ENCODE assay signal across 8 cellular contexts in the genomic region with DNA sequence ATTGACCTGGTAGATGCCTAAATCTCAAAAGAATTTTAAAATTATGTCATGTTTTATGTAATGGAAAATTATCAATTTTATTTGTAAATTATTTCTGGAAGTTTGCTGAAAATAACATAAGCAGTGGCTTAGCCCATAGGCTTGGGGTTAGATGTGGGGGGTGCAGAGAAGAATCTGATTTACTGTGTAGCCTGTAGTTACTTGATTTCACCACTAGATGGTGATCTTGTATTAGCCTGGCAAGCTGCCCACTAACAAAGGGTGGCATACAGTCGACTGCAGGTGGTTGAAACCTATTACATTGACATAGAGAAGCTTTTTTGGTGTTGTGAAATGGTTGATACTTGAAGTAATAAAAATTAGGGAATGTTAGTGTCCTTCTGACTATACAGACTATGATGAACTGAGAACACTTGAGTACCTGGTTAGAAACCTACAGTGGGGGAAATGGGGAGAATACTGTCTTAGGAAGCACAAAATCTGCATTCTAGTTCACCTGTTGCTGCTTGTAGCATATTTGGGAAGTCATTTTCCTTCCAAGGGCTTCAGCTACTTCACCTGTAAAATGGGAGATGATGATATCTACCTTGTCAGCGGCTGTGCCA.
DNase-seq lines count a peak whose midpoint lies in the region; ATAC-seq and TF ChIP-seq lines count a peak whose summit lies in the region.

No MANE protein-coding gene starts in this region.

- peaks cover 3% of the 10 kb centered on the region for H3K27me3 Mint-ChIP-seq in activated CD8-positive, alpha-beta memory T cell treated with anti-CD3 and anti-CD28 coated beads, Interleukin-2, amount 10 ng/mL, durations not matched to agents 7 days and 5 days
- peaks cover 7% of the 10 kb centered on the region for H3K27me3 Mint-ChIP-seq in activated naive CD8-positive, alpha-beta T cell treated with anti-CD3 and anti-CD28 coated beads for 36 hours

- peaks cover 26% of the 10 kb centered on the region for H3K4me1 ChIP-seq in left ventricle myocardium inferior

- ATAC-seq in activated CD8-positive, alpha-beta memory T cell treated with anti-CD3 and anti-CD28 coated beads, Interleukin-2, amount 10 ng/mL, durations not matched to agents 7 days and 5 days: peak; percentile 53
- peak; percentile 97 for ATAC-seq in GM21619 (IDR thresholded peaks at IDR 0.05; ENCODE audit: unreplicated experiment)

- no peak overlapping the region for H3K4me3 Mint-ChIP-seq in activated CD8-positive, alpha-beta memory T cell treated with anti-CD3 and anti-CD28 coated beads, Interleukin-2, amount 10 ng/mL, durations not matched to agents 7 days and 5 days
- H3K4me3 Mint-ChIP-seq in activated naive CD8-positive, alpha-beta T cell treated with anti-CD3 and anti-CD28 coated beads for 36 hours: no peak overlapping the region

- H3K27ac Mint-ChIP-seq in activated CD8-positive, alpha-beta memory T cell treated with anti-CD3 and anti-CD28 coated beads, Interleukin-2, amount 10 ng/mL, durations not matched to agents 7 days and 5 days: no peak overlapping the region
- no peak overlapping the region for H3K27ac Mint-ChIP-seq in activated naive CD8-positive, alpha-beta T cell treated with anti-CD3 and anti-CD28 coated beads for 36 hours

- H3K36me3 ChIP-seq in left ventricle myocardium inferior: no peaks in the 10 kb centered on the region

- CTCF ChIA-PET in activated CD8-positive, alpha-beta memory T cell treated with anti-CD3 and anti-CD28 coated beads, Interleukin-2, amount 10 ng/mL, durations not matched to agents 7 days and 5 days (lab: Charles Lee): interaction anchor here (0.6 to 1.6 kb wide), 6 partner anchors 10 to 1545 kb away, joined by 3 to 8 read pairs (median 6); no protein-coding TSS in a partner anchor

- peak; percentile 94 for TF ChIP-seq CTCF in left ventricle myocardium inferior (IDR thresholded peaks at IDR 0.05; ENCODE audit: borderline replicate concordance)

- H3K4me1 Mint-ChIP-seq in activated CD8-positive, alpha-beta memory T cell treated with anti-CD3 and anti-CD28 coated beads, Interleukin-2, amount 10 ng/mL, durations not matched to agents 7 days and 5 days: no peaks in the 10 kb centered on the region
- H3K4me1 Mint-ChIP-seq in activated naive CD8-positive, alpha-beta T cell treated with anti-CD3 and anti-CD28 coated beads for 36 hours: no peaks in the 10 kb centered on the region

- intact Hi-C loops in left ventricle myocardium inferior (cut with micrococcal nuclease): no loop called here

- no peaks in the 10 kb centered on the region for H3K36me3 Mint-ChIP-seq in activated CD8-positive, alpha-beta memory T cell treated with anti-CD3 and anti-CD28 coated beads, Interleukin-2, amount 10 ng/mL, durations not matched to agents 7 days and 5 days
- H3K36me3 Mint-ChIP-seq in activated naive CD8-positive, alpha-beta T cell treated with anti-CD3 and anti-CD28 coated beads for 36 hours: no peaks in the 10 kb centered on the region

- H3K27me3 ChIP-seq in left ventricle myocardium inferior (ENCODE audit: low read depth): no peaks in the 10 kb centered on the region

- no peak overlapping the region for H3K4me3 ChIP-seq in left ventricle myocardium inferior

- DNase-seq in activated CD8-positive, alpha-beta memory T cell treated with anti-CD3 and anti-CD28 coated beads, Interleukin-2, amount 10 ng/mL, durations not matched to agents 7 days and 5 days: peak; percentile 41
- DNase-seq in activated CD8-positive, alpha-beta memory T cell treated with anti-CD3 and anti-CD28 coated beads, Interleukin-2, amount 50 U/mL, for 4 hours: no peak
- peak; percentile 34 for DNase-seq in HS-27A (ENCODE audit: low read depth)
- DNase-seq in NCI-H82 (lab: John Stamatoyannopoulos, UW): peak; percentile 78
- peak; percentile 5 for DNase-seq in activated naive CD8-positive, alpha-beta T cell treated with anti-CD3 and anti-CD28 coated beads for 36 hours
- DNase-seq in left ventricle myocardium inferior: no peak
- peak; percentile 65 for DNase-seq in retina

- no peak overlapping the region for H3K27ac ChIP-seq in left ventricle myocardium inferior (replicated peaks)

- H3K9me3 ChIP-seq in left ventricle myocardium inferior (replicated peaks): no peaks in the 10 kb centered on the region

- H3K9me3 Mint-ChIP-seq in activated CD8-positive, alpha-beta memory T cell treated with anti-CD3 and anti-CD28 coated beads, Interleukin-2, amount 10 ng/mL, durations not matched to agents 7 days and 5 days (ENCODE audit: low read depth): no peaks in the 10 kb centered on the region
- H3K9me3 Mint-ChIP-seq in activated naive CD8-positive, alpha-beta T cell treated with anti-CD3 and anti-CD28 coated beads for 36 hours: no peaks in the 10 kb centered on the region

Comparison
In these comparisons a context has a peak if more than half of its experiments do, and no peak if none do; other contexts are left out.
1. DNase-seq: peak in activated CD8-positive, alpha-beta memory T cell treated with anti-CD3 and anti-CD28 coated beads, Interleukin-2, amount 10 ng/mL, durations not matched to agents 7 days and 5 days (single experiment), HS-27A (single experiment), NCI-H82 (single experiment), activated naive CD8-positive, alpha-beta T cell treated with anti-CD3 and anti-CD28 coated beads for 36 hours (single experiment) and retina (single experiment); none in activated CD8-positive, alpha-beta memory T cell treated with anti-CD3 and anti-CD28 coated beads, Interleukin-2, amount 50 U/mL, for 4 hours (single experiment) and left ventricle myocardium inferior (single experiment).